Comparison of ENCODE assay signal across 19 cellular contexts in genomic region chr4:121776610-121777401, GRCh38. TPM values are rescaled to one million over a fixed set of nuclear protein-coding genes. Genes with fewer than 3 reads are reported as not detected.
"Had no signal": no experiment of that assay in that cellular context is flagged by ENCODE, and none has a peak within 500 bp of the region (broad histone marks: within the 10 kb centered on the region; RNA-seq: fewer than 3 reads in every experiment).

No MANE protein-coding gene starts in this region.

- H3K27ac ChIP-seq: gastroesophageal sphincter, heart left ventricle, left lung, suprapubic skin, transverse colon, vagina had no signal

- H3K4me3 Mint-ChIP-seq: activated CD4-positive, alpha-beta T cell treated with anti-CD3 and anti-CD28 coated beads, Interleukin-2, amount 10 ng/mL, durations not matched to agents 24 days and 14 days; activated naive CD4-positive, alpha-beta T cell treated with anti-CD3 and anti-CD28 coated beads, Interleukin-2, amount 50 U/mL, for 24 hours; neural crest cell; stimulated activated naive CD8-positive, alpha-beta T cell treated with anti-CD3 and anti-CD28 coated beads, Interleukin-15, Interleukin-2, amounts not matched to agents 100 ng/mL and 50 ng/mL, for 24 hours had no signal

- H3K9me3 Mint-ChIP-seq: activated naive CD4-positive, alpha-beta T cell treated with anti-CD3 and anti-CD28 coated beads, Interleukin-2, amount 50 U/mL, for 24 hours; neural crest cell; stimulated activated naive CD8-positive, alpha-beta T cell treated with anti-CD3 and anti-CD28 coated beads, Interleukin-15, Interleukin-2, amounts not matched to agents 100 ng/mL and 50 ng/mL, for 24 hours had no signal

- H3K4me3 ChIP-seq: gastroesophageal sphincter, heart left ventricle, left lung, skin epidermis, suprapubic skin, transverse colon, vagina had no signal

- H3K36me3 ChIP-seq: gastroesophageal sphincter, heart left ventricle, left lung, suprapubic skin, transverse colon, vagina had no signal

- DNase-seq: activated CD4-positive, alpha-beta T cell treated with anti-CD3 and anti-CD28 coated beads, Interleukin-2, amount 10 ng/mL, durations not matched to agents 24 days and 14 days; activated gamma-delta T cell; effector CD4-positive, alpha-beta T cell; heart left ventricle; left lung; midbrain; transverse colon had no signal

- ATAC-seq: esophagus mucosa, gastroesophageal sphincter, heart left ventricle, left lung had no signal

- H3K27ac Mint-ChIP-seq: activated CD4-positive, alpha-beta T cell treated with anti-CD3 and anti-CD28 coated beads, Interleukin-2, amount 10 ng/mL, durations not matched to agents 24 days and 14 days; activated naive CD4-positive, alpha-beta T cell treated with anti-CD3 and anti-CD28 coated beads, Interleukin-2, amount 50 U/mL, for 24 hours; stimulated activated naive CD8-positive, alpha-beta T cell treated with anti-CD3 and anti-CD28 coated beads, Interleukin-15, Interleukin-2, amounts not matched to agents 100 ng/mL and 50 ng/mL, for 24 hours had no signal

- H3K9me3 ChIP-seq: gastroesophageal sphincter, heart left ventricle, left lung, suprapubic skin, transverse colon, vagina had no signal

- H3K36me3 Mint-ChIP-seq: activated naive CD4-positive, alpha-beta T cell treated with anti-CD3 and anti-CD28 coated beads, Interleukin-2, amount 50 U/mL, for 24 hours had no signal

- H3K4me1 Mint-ChIP-seq: activated CD4-positive, alpha-beta T cell treated with anti-CD3 and anti-CD28 coated beads, Interleukin-2, amount 10 ng/mL, durations not matched to agents 24 days and 14 days; activated naive CD4-positive, alpha-beta T cell treated with anti-CD3 and anti-CD28 coated beads, Interleukin-2, amount 50 U/mL, for 24 hours had no signal

- H3K27me3 ChIP-seq: vagina had no signal

- H3K4me1 ChIP-seq: gastroesophageal sphincter, left lung, suprapubic skin, transverse colon, vagina had no signal

RNA-seq across cellular contexts. Expression of gene SMIM43, which starts 11.8 kb away (rescaled TPM):
- total RNA-seq: activated CD4-positive, alpha-beta T cell treated with anti-CD3 and anti-CD28 coated beads, Interleukin-2, amount 10 ng/mL, durations not matched to agents 24 days and 14 days; activated CD8-positive, alpha-beta memory T cell treated with anti-CD3 and anti-CD28 coated beads for 36 hours; cerebellum; esophagus mucosa; kidney epithelial cell; posterior vena cava; suprapubic skin; vagina had no signal
